ENCODE assay signal across 19 cellular contexts in the genomic region with DNA sequence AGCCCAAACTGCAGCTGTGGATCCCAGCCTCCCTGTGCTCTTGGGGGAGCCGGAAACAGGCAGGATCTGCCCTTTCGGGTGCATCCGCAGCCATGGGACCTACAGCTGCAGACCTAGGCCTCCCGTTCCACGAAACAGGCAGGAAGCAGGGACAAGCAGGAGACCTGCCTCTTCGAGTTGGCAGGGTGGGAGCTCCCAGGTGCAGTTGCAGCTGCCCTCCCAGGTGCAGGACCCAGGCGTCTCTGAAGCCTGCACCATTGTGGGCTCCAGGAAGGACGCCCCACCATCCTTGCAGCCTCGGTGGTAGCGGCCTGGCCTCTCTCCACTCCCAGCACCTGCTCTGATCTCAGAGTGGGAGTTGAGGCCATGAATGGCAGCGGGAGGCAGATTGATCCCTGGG.
"Had no signal": no experiment of that assay in that cellular context is flagged by ENCODE, and none has a peak within 500 bp of the region (broad histone marks: within the 10 kb centered on the region; RNA-seq: fewer than 3 reads in every experiment).

No MANE protein-coding gene starts in this region.

- H3K9ac ChIP-seq: parathyroid adenoma had no signal

- H3K27me3 ChIP-seq: dorsolateral prefrontal cortex, right atrium auricular region, testis, tibial artery, upper lobe of left lung, uterus had no signal

- H3K27ac ChIP-seq: dorsolateral prefrontal cortex, parathyroid adenoma, prostate gland, right atrium auricular region, testis, tibial artery, upper lobe of left lung, uterus had no signal

- H3K4me1 ChIP-seq: parathyroid adenoma, prostate gland, right atrium auricular region, testis, tibial artery, upper lobe of left lung, uterus had no signal

- H3K4me3 ChIP-seq: dorsolateral prefrontal cortex, lung, mucosa of descending colon, prostate gland, right atrium auricular region, tibial artery, upper lobe of left lung, uterus had no signal

- H3K9me3 ChIP-seq: mucosa of descending colon, prostate gland, testis, uterus had no signal

- H3K36me3 ChIP-seq: prostate gland, right atrium auricular region, tibial artery, upper lobe of left lung, uterus had no signal

- DNase-seq: effector CD4-positive, alpha-beta T cell; hypothalamus; immature natural killer cell; islet precursor cell; left ventricle myocardium superior; mucosa of descending colon; naive B cell; stimulated activated CD4-positive, alpha-beta T cell treated with anti-CD3 and anti-CD28 coated beads, Interleukin-4, amount 100 ng/mL, for 4 hours; stimulated activated naive CD8-positive, alpha-beta T cell treated with anti-CD3 and anti-CD28 coated beads, Interleukin-15, Interleukin-2, amounts not matched to agents 100 U/mL and 50 U/mL, for 24 hours; substantia nigra; testis; tibial artery; uterus had no signal
